Comparison of ENCODE assay signal across 1 cellular context in the genomic region with DNA sequence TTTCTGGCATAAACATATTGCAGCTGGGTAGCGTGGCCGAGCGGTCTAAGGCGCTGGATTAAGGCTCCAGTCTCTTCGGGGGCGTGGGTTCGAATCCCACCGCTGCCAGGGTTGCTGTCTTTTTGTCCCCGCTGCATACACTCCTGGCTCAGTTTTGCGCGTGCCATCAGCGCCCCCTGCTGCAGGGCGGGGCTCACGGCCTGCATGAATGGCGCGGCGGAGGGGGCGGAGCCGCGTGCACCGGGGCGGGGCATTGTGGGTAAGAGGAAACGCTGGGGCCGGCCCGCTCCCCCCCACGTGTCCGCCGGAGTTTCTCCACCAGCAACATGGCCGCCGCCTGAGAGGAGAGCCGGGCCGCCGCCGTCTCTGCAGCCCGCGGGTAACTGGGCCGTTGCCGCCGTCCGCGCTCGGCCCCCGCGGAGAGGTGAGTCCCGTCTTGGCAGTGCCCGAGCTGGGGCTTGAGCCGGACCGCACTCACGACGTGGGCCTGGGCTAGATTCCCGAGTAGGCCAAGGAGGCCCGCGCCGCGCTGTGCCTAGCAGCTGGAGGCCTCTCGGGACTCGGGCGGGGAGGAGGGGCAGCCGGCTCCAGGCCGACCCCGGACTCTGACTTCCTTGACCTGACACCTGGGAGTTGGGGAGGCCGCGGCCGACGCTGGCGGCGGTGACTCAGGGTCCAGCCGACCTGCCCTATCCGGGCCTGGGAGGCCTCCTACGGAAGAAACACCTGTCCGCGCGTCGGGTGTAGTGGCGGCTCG.
A peak's percentile ranks its signal among the peaks of the same experiment; 100 is the strongest.
TF ChIP-seq lines count a peak whose summit lies in the region.

A gene with protein sequence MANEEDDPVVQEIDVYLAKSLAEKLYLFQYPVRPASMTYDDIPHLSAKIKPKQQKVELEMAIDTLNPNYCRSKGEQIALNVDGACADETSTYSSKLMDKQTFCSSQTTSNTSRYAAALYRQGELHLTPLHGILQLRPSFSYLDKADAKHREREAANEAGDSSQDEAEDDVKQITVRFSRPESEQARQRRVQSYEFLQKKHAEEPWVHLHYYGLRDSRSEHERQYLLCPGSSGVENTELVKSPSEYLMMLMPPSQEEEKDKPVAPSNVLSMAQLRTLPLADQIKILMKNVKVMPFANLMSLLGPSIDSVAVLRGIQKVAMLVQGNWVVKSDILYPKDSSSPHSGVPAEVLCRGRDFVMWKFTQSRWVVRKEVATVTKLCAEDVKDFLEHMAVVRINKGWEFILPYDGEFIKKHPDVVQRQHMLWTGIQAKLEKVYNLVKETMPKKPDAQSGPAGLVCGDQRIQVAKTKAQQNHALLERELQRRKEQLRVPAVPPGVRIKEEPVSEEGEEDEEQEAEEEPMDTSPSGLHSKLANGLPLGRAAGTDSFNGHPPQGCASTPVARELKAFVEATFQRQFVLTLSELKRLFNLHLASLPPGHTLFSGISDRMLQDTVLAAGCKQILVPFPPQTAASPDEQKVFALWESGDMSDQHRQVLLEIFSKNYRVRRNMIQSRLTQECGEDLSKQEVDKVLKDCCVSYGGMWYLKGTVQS (plus strand): TSS at position 296 of the 757 bp plus-strand sequence. CDS start 5,560 bp downstream, outside the sequence.

TF ChIP-seq in HepG2, 621 proteins besides CTCF, POLR2A, EP300 and RAD21 (continued from another document and continues in another):
- TF ChIP-seq, protein P1, sequence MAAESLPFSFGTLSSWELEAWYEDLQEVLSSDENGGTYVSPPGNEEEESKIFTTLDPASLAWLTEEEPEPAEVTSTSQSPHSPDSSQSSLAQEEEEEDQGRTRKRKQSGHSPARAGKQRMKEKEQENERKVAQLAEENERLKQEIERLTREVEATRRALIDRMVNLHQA (CRISPR knock-in tag; IDR thresholded peaks at IDR 0.05): peak; percentile 67
- TF ChIP-seq, protein P2, sequence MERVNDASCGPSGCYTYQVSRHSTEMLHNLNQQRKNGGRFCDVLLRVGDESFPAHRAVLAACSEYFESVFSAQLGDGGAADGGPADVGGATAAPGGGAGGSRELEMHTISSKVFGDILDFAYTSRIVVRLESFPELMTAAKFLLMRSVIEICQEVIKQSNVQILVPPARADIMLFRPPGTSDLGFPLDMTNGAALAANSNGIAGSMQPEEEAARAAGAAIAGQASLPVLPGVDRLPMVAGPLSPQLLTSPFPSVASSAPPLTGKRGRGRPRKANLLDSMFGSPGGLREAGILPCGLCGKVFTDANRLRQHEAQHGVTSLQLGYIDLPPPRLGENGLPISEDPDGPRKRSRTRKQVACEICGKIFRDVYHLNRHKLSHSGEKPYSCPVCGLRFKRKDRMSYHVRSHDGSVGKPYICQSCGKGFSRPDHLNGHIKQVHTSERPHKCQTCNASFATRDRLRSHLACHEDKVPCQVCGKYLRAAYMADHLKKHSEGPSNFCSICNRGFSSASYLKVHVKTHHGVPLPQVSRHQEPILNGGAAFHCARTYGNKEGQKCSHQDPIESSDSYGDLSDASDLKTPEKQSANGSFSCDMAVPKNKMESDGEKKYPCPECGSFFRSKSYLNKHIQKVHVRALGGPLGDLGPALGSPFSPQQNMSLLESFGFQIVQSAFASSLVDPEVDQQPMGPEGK (CRISPR knock-in tag; IDR thresholded peaks at IDR 0.05): peak; percentile 96
- TF ChIP-seq MBNL3 (CRISPR knock-in tag; conservative IDR thresholded peaks at IDR 0.05) (0 out of 2 replicates have a peak, but pooled peaks have one; percentile 74), TEF (CRISPR knock-in tag; IDR thresholded peaks at IDR 0.05) (no peak), KLF13 (CRISPR knock-in tag; IDR thresholded peaks at IDR 0.05) (peak; percentile 73; the same call in 1 of the 2 replicates), ONECUT2 (CRISPR knock-in tag; IDR thresholded peaks at IDR 0.05) (peak; percentile 62; the same call in 1 of the 2 replicates), SRSF4 (IDR thresholded peaks at IDR 0.05; ENCODE audit: low read depth, low read length, poor library complexity, severe bottlenecking) (no peak), SUZ12 (IDR thresholded peaks at IDR 0.05; ENCODE audit: low read depth, low read length) (peak; percentile 40), GMEB1 (CRISPR knock-in tag; IDR thresholded peaks at IDR 0.05; ENCODE audit: borderline replicate concordance) (peak; percentile 91), NKX3-1 (CRISPR knock-in tag; IDR thresholded peaks at IDR 0.05) (peak; percentile 88), ZNF263 (CRISPR knock-in tag; IDR thresholded peaks at IDR 0.05) (no peak; the same call in 1 of the 2 replicates), ZNF788 (CRISPR knock-in tag; IDR thresholded peaks at IDR 0.05; ENCODE audit: borderline replicate concordance) (peak; percentile 99), ZKSCAN8 (CRISPR knock-in tag; IDR thresholded peaks at IDR 0.05; ENCODE audit: borderline replicate concordance) (peak; percentile 98), ZNF343 (CRISPR knock-in tag; IDR thresholded peaks at IDR 0.05) (peak; percentile 97), PTBP1 (IDR thresholded peaks at IDR 0.05; ENCODE audit: low read depth, low read length, poor library complexity, severe bottlenecking) (peak; percentile 98), ZBTB3 (CRISPR knock-in tag; IDR thresholded peaks at IDR 0.05; ENCODE audit: borderline replicate concordance, low read depth) (peak; percentile 97), SMARCE1 (IDR thresholded peaks at IDR 0.05; ENCODE audit: borderline replicate concordance) (no peak), STAT5B (CRISPR knock-in tag; IDR thresholded peaks at IDR 0.05) (no peak; the same call in none of the 2 replicates), SP1 (IDR thresholded peaks at IDR 0.05) (no peak), SP1 (CRISPR knock-in tag; IDR thresholded peaks at IDR 0.05) (peak; percentile 97), ZNF510 (CRISPR knock-in tag; IDR thresholded peaks at IDR 0.05; ENCODE audit: low read depth) (peak; percentile 99), ZNF274 (CRISPR knock-in tag; IDR thresholded peaks at IDR 0.05) (peak; percentile 99), NAIF1 (CRISPR knock-in tag; IDR thresholded peaks at IDR 0.05; ENCODE audit: borderline replicate concordance) (peak; percentile 88), E2F2 (CRISPR knock-in tag; IDR thresholded peaks at IDR 0.05; ENCODE audit: borderline replicate concordance) (peak; percentile 94; the same call in 1 of the 2 replicates), ZNF790 (CRISPR knock-in tag; IDR thresholded peaks at IDR 0.05; ENCODE audit: borderline replicate concordance) (peak; percentile 95), AHR (CRISPR knock-in tag; IDR thresholded peaks at IDR 0.05) (peak; percentile 88), ZSCAN25 (CRISPR knock-in tag; IDR thresholded peaks at IDR 0.05) (peak; percentile 87; the same call in 1 of the 2 replicates), ZFP41 (CRISPR knock-in tag; IDR thresholded peaks at IDR 0.05; ENCODE audit: borderline replicate concordance) (0 out of 2 replicates have a peak, but pooled peaks have one; percentile 71), MZF1 (CRISPR knock-in tag; IDR thresholded peaks at IDR 0.05; ENCODE audit: borderline replicate concordance) (no peak; the same call in 1 of the 2 replicates), CEBPG (CRISPR knock-in tag; IDR thresholded peaks at IDR 0.05) (peak; percentile 79), ZNF572 (CRISPR knock-in tag; IDR thresholded peaks at IDR 0.05) (peak; percentile 35; the same call in 1 of the 2 replicates), RARA (CRISPR knock-in tag; IDR thresholded peaks at IDR 0.05) (no peak; the same call in none of the 2 replicates), ZNF674 (CRISPR knock-in tag; IDR thresholded peaks at IDR 0.05; ENCODE audit: low read depth) (peak; percentile 99), MTF2 (CRISPR knock-in tag; IDR thresholded peaks at IDR 0.05; ENCODE audit: borderline replicate concordance) (peak; percentile 87), ZNF703 (CRISPR knock-in tag; IDR thresholded peaks at IDR 0.05; ENCODE audit: borderline replicate concordance) (peak; percentile 95; the same call in 1 of the 2 replicates), ZNF562 (CRISPR knock-in tag; IDR thresholded peaks at IDR 0.05; ENCODE audit: borderline replicate concordance) (no peak), TAF15 (IDR thresholded peaks at IDR 0.05; ENCODE audit: low read depth, low read length, poor library complexity, severe bottlenecking) (peak; percentile 98), ZNF468 (CRISPR knock-in tag; IDR thresholded peaks at IDR 0.05) (peak; percentile 97; the same call in 1 of the 2 replicates), ZNF20 (CRISPR knock-in tag; IDR thresholded peaks at IDR 0.05) (peak; percentile 93; the same call in 1 of the 2 replicates), FLYWCH1 (CRISPR knock-in tag; IDR thresholded peaks at IDR 0.05) (peak; percentile 97; the same call in 1 of the 2 replicates), SATB2 (CRISPR knock-in tag; IDR thresholded peaks at IDR 0.05) (peak; percentile 35; the same call in 1 of the 2 replicates), TBL1XR1 (IDR thresholded peaks at IDR 0.05; ENCODE audit: borderline replicate concordance, low read length, partially characterized antibody) (peak; percentile 87), ZNF264 (CRISPR knock-in tag; IDR thresholded peaks at IDR 0.05) (peak; percentile 95)
- TF ChIP-seq, protein P3, sequence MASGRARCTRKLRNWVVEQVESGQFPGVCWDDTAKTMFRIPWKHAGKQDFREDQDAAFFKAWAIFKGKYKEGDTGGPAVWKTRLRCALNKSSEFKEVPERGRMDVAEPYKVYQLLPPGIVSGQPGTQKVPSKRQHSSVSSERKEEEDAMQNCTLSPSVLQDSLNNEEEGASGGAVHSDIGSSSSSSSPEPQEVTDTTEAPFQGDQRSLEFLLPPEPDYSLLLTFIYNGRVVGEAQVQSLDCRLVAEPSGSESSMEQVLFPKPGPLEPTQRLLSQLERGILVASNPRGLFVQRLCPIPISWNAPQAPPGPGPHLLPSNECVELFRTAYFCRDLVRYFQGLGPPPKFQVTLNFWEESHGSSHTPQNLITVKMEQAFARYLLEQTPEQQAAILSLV (CRISPR knock-in tag; IDR thresholded peaks at IDR 0.05; ENCODE audit: borderline replicate concordance): peak; percentile 97
- TF ChIP-seq, protein P4, sequence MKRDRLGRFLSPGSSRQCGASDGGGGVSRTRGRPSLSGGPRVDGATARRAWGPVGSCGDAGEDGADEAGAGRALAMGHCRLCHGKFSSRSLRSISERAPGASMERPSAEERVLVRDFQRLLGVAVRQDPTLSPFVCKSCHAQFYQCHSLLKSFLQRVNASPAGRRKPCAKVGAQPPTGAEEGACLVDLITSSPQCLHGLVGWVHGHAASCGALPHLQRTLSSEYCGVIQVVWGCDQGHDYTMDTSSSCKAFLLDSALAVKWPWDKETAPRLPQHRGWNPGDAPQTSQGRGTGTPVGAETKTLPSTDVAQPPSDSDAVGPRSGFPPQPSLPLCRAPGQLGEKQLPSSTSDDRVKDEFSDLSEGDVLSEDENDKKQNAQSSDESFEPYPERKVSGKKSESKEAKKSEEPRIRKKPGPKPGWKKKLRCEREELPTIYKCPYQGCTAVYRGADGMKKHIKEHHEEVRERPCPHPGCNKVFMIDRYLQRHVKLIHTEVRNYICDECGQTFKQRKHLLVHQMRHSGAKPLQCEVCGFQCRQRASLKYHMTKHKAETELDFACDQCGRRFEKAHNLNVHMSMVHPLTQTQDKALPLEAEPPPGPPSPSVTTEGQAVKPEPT (CRISPR knock-in tag; IDR thresholded peaks at IDR 0.05; ENCODE audit: low read depth): peak; percentile 81
- TF ChIP-seq, protein P5, sequence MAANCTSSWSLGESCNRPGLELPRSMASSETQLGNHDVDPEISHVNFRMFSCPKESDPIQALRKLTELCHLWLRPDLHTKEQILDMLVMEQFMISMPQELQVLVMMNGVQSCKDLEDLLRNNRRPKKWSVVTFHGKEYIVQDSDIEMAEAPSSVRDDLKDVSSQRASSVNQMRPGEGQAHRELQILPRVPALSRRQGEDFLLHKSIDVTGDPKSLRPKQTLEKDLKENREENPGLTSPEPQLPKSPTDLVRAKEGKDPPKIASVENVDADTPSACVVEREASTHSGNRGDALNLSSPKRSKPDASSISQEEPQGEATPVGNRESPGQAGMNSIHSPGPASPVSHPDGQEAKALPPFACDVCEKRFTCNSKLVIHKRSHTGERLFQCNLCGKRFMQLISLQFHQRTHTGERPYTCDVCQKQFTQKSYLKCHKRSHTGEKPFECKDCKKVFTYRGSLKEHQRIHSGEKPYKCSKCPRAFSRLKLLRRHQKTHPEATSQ (CRISPR knock-in tag; IDR thresholded peaks at IDR 0.05; ENCODE audit: borderline replicate concordance): peak; percentile 98
- TF ChIP-seq, protein P6, sequence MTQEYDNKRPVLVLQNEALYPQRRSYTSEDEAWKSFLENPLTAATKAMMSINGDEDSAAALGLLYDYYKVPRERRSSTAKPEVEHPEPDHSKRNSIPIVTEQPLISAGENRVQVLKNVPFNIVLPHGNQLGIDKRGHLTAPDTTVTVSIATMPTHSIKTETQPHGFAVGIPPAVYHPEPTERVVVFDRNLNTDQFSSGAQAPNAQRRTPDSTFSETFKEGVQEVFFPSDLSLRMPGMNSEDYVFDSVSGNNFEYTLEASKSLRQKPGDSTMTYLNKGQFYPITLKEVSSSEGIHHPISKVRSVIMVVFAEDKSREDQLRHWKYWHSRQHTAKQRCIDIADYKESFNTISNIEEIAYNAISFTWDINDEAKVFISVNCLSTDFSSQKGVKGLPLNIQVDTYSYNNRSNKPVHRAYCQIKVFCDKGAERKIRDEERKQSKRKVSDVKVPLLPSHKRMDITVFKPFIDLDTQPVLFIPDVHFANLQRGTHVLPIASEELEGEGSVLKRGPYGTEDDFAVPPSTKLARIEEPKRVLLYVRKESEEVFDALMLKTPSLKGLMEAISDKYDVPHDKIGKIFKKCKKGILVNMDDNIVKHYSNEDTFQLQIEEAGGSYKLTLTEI (CRISPR knock-in tag; conservative IDR thresholded peaks at IDR 0.05): no peak; the same call in 1 of the 2 replicates
